10 cellular contexts compared by ENCODE assay signal in the genomic region with DNA sequence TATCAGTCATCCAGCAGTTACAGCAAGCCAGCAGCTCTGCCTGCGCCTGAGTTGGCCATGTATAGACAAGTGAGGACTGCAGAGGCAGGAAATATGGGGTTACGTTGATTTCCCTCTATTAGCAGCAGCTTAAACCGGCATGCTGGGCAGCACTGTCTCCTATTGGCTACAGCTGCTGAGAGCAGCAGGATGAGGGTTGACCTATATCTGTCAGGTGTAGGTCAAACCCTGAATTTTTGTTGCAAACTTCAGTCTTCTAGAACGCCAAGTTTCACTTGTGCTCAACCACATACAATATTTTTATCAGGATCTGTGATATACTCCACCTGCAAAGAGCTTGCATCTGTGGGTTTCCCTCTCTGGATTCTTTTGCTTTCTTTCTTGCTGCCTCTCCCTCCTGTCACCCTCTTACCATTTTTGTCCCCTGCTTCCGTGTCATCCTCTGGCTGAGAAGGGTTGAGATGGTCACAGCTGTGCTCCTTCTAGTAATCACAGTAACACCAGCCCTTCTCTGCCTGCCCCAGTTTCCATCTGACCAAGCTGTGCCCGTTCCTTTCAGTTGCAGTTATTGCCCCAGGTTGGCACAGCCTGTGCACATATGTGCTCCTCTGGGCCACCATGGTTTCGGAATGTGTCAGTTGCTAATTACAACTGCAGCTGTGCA. TPM values are rescaled to one million over a fixed set of nuclear protein-coding genes. Genes with fewer than 3 reads are reported as not detected.
A peak's percentile ranks its signal among the peaks of the same experiment; 100 is the strongest.
DNase-seq lines count a peak whose midpoint lies in the region; ATAC-seq and TF ChIP-seq lines count a peak whose summit lies in the region.
"Had no signal": no experiment of that assay in that cellular context is flagged by ENCODE, and none has a peak within 500 bp of the region (broad histone marks: within the 10 kb centered on the region; RNA-seq: fewer than 3 reads in every experiment).

No MANE protein-coding gene starts in this region.

- H3K4me3 Mint-ChIP-seq in endodermal cell = no peak overlapping the region

- H3K27me3 ChIP-seq in endodermal cell (ENCODE audit: control insufficient read depth, insufficient read depth, low read length, poor library complexity, severe bottlenecking) = no peaks in the 10 kb centered on the region

- no peaks in the 10 kb centered on the region for H3K27me3 Mint-ChIP-seq in endodermal cell (ENCODE audit: insufficient read depth)

- peaks cover 10% of the 10 kb centered on the region for H3K4me1 ChIP-seq in endodermal cell (ENCODE audit: control insufficient read depth, insufficient read depth, low read length)

- H3K36me3 ChIP-seq in endodermal cell (ENCODE audit: control insufficient read depth, insufficient read depth, low read length) = no peaks in the 10 kb centered on the region
- H3K36me3 ChIP-seq: thoracic aorta had no signal

- DNase-seq in T-helper 9 cell (peak; percentile 35), endodermal cell (peak; percentile 52), SHP77 treated with DMSO at 0.1 percent for 48 hours (lab: John Stamatoyannopoulos, UW) (no peak), GOT3 (lab: John Stamatoyannopoulos, UW) (no peak), OCI-M2 (lab: John Stamatoyannopoulos, UW; ENCODE audit: unreplicated experiment) (no peak)
- peak; percentile 53 for DNase-seq in stimulated activated naive CD8-positive, alpha-beta T cell treated with anti-CD3 and anti-CD28 coated beads, Interleukin-15, Interleukin-2, amounts not matched to agents 100 U/mL and 50 U/mL, for 24 hours

- H3K27ac ChIP-seq in endodermal cell (ENCODE audit: low read depth, low read length) = no peak overlapping the region
- H3K27ac ChIP-seq: thoracic aorta had no signal

- H3K4me3 ChIP-seq in endodermal cell (ENCODE audit: low read length) = no peak overlapping the region
- H3K4me3 ChIP-seq: thoracic aorta had no signal

- H3K4me1 Mint-ChIP-seq in endodermal cell = peaks cover 27% of the 10 kb centered on the region

- no peaks in the 10 kb centered on the region for H3K9me3 ChIP-seq in endodermal cell (ENCODE audit: control insufficient read depth, low read length)
- H3K9me3 ChIP-seq: thoracic aorta had no signal

- H3K27ac Mint-ChIP-seq in endodermal cell = no peak overlapping the region

- WGBS in endodermal cell (ENCODE audit: insufficient coverage in 1 of 2, insufficient read length in 1 of 2), 2 experiments = 82 to 83% methylated on average over 6 to 7 of the region's 7 CpGs

- ATAC-seq in GM19035 (IDR thresholded peaks at IDR 0.05; ENCODE audit: unreplicated experiment) (peak; percentile 90), HG03025 (IDR thresholded peaks at IDR 0.05; ENCODE audit: low FRiP score, unreplicated experiment) (peak; percentile 90)
- peak; percentile 96 for ATAC-seq in stimulated activated naive CD8-positive, alpha-beta T cell treated with anti-CD3 and anti-CD28 coated beads, Interleukin-15, Interleukin-2, amounts not matched to agents 100 U/mL and 50 U/mL, for 24 hours
- ATAC-seq: Panc1 had no signal

- TF ChIP-seq CTCF in endodermal cell (conservative IDR thresholded peaks at IDR 0.05) = no peak

- no peaks in the 10 kb centered on the region for H3K9me3 Mint-ChIP-seq in endodermal cell

- no peaks in the 10 kb centered on the region for H3K36me3 Mint-ChIP-seq in endodermal cell (ENCODE audit: low read depth)

- no peak overlapping the region for H3K9ac ChIP-seq in endodermal cell (ENCODE audit: extremely low read depth, low read length, poor library complexity, severe bottlenecking)

RNA-seq across cellular contexts. Expression of gene GLCCI1, which starts 23.8 kb away (rescaled TPM):
- 10 to 100 TPM; 44.3 to 55.8 TPM for total RNA-seq in endodermal cell
- polyA plus RNA-seq in endodermal cell (2013, experiment 1 of 2) = 40.4 TPM
- polyA plus RNA-seq in endodermal cell (2013, experiment 2 of 2) = 39.0 TPM

Comparison
In these comparisons a context has a peak if more than half of its experiments do, and no peak if none do; other contexts are left out.
1. DNase-seq: peak in T-helper 9 cell (single experiment), endodermal cell (single experiment) and stimulated activated naive CD8-positive, alpha-beta T cell treated with anti-CD3 and anti-CD28 coated beads, Interleukin-15, Interleukin-2, amounts not matched to agents 100 U/mL and 50 U/mL, for 24 hours (single experiment); none in SHP77 treated with DMSO at 0.1 percent for 48 hours (single experiment), GOT3 (single experiment) and OCI-M2 (single experiment).
2. Peak in every context shown above with its lines, with median percentiles within 50 percentile points of each other: ATAC-seq.